Comparison of ENCODE assay signal across 28 cellular contexts in genomic region chr12:68075416-68075815, GRCh38.
"Had no signal": no experiment of that assay in that cellular context is flagged by ENCODE, and none has a peak within 500 bp of the region (broad histone marks: within the 10 kb centered on the region; RNA-seq: fewer than 3 reads in every experiment).

No MANE protein-coding gene starts in this region.

- H3K36me3 ChIP-seq: neutrophil, pancreas, prostate gland, right lobe of liver, sigmoid colon, suprapubic skin, tibial artery, transverse colon, upper lobe of right lung, uterus had no signal

- H3K27ac Mint-ChIP-seq: nephron progenitor cell; stimulated activated naive B cell treated with anti-CD40 and anti-IgM and Interleukin-4, amounts not matched to agents 10 μg/mL and 1 μg/mL and 100 μg/mL, for 72 hours; stimulated activated naive CD8-positive, alpha-beta T cell treated with anti-CD3 and anti-CD28 coated beads, Interleukin-15, Interleukin-2, amounts not matched to agents 100 ng/mL and 50 ng/mL, for 24 hours; type B pancreatic cell had no signal

- H3K27me3 ChIP-seq: neutrophil, pancreas, right lobe of liver, sigmoid colon, suprapubic skin, testis, tibial artery, transverse colon, upper lobe of right lung, uterus had no signal

- H3K36me3 Mint-ChIP-seq: naive thymus-derived CD8-positive, alpha-beta T cell; stimulated activated effector memory CD8-positive, alpha-beta T cell treated with anti-CD3 and anti-CD28 coated beads, Interleukin-12 subunit alpha, Interleukin-12 subunit beta, amount 100 ng/mL, for 72 hours; type B pancreatic cell had no signal

- DNase-seq: naive B cell; naive thymus-derived CD8-positive, alpha-beta T cell; nephron progenitor cell; nucleus accumbens; pancreas; right cardiac atrium; right lobe of liver; sigmoid colon; small intestine; stimulated activated CD4-positive, alpha-beta T cell treated with anti-CD3 and anti-CD28 coated beads, Interleukin-15, amount 100 ng/mL, for 24 hours; stimulated activated CD4-positive, alpha-beta T cell treated with anti-CD3 and anti-CD28 coated beads, Interleukin-2, amount 100 ng/mL, for 24 hours; stimulated activated CD4-positive, alpha-beta T cell treated with anti-CD3 and anti-CD28 coated beads, Interleukin-2, amount 100 ng/mL, for 48 hours; stimulated activated CD4-positive, alpha-beta T cell treated with anti-CD3 and anti-CD28 coated beads, Interleukin-4, amount 100 ng/mL, for 24 hours; stimulated activated naive B cell treated with anti-CD40 and anti-IgM and Interleukin-4, amounts not matched to agents 10 μg/mL and 1 μg/mL and 100 μg/mL, for 72 hours; stimulated activated naive CD4-positive, alpha-beta T cell treated with Interleukin-2 at 50 U/mL for 16 hours; substantia nigra; testis; tibial artery; transverse colon; upper lobe of right lung; uterus had no signal

- H3K27me3 Mint-ChIP-seq: naive B cell; naive thymus-derived CD8-positive, alpha-beta T cell; stimulated activated naive B cell treated with anti-CD40 and anti-IgM and Interleukin-4, amounts not matched to agents 10 μg/mL and 1 μg/mL and 100 μg/mL, for 72 hours; stimulated activated naive CD8-positive, alpha-beta T cell treated with anti-CD3 and anti-CD28 coated beads, Interleukin-15, Interleukin-2, amounts not matched to agents 100 ng/mL and 50 ng/mL, for 24 hours; type B pancreatic cell had no signal

- H3K4me3 Mint-ChIP-seq: naive B cell; naive thymus-derived CD8-positive, alpha-beta T cell; nephron progenitor cell; neural crest cell; stimulated activated naive B cell treated with anti-CD40 and anti-IgM and Interleukin-4, amounts not matched to agents 10 μg/mL and 1 μg/mL and 100 μg/mL, for 72 hours; stimulated activated naive CD8-positive, alpha-beta T cell treated with anti-CD3 and anti-CD28 coated beads, Interleukin-15, Interleukin-2, amounts not matched to agents 100 ng/mL and 50 ng/mL, for 24 hours; type B pancreatic cell had no signal

- ATAC-seq: naive thymus-derived CD8-positive, alpha-beta T cell; right cardiac atrium; stimulated activated naive B cell treated with anti-CD40 and anti-IgM and Interleukin-4, amounts not matched to agents 10 μg/mL and 1 μg/mL and 100 μg/mL, for 72 hours; upper lobe of right lung had no signal

- H3K4me1 ChIP-seq: pancreas, prostate gland, right lobe of liver, sigmoid colon, suprapubic skin, testis, tibial artery, transverse colon, upper lobe of right lung, uterus had no signal

- H3K4me3 ChIP-seq: pancreas, prostate gland, right lobe of liver, sigmoid colon, suprapubic skin, testis, tibial artery, transverse colon, upper lobe of right lung, uterus had no signal

- H3K9me3 Mint-ChIP-seq: nephron progenitor cell; neural crest cell; stimulated activated effector memory CD8-positive, alpha-beta T cell treated with anti-CD3 and anti-CD28 coated beads, Interleukin-12 subunit alpha, Interleukin-12 subunit beta, amount 100 ng/mL, for 72 hours; stimulated activated naive CD8-positive, alpha-beta T cell treated with anti-CD3 and anti-CD28 coated beads, Interleukin-15, Interleukin-2, amounts not matched to agents 100 ng/mL and 50 ng/mL, for 24 hours; type B pancreatic cell had no signal

- H3K27ac ChIP-seq: neutrophil, pancreas, prostate gland, right lobe of liver, sigmoid colon, suprapubic skin, testis, tibial artery, transverse colon, upper lobe of right lung, uterus had no signal

- H3K9me3 ChIP-seq: neutrophil, pancreas, prostate gland, right lobe of liver, sigmoid colon, suprapubic skin, testis, tibial artery, transverse colon, upper lobe of right lung, uterus had no signal
